17 cellular contexts compared by ENCODE assay signal in genomic region chr1:44890007-44890406, GRCh38. TPM values are rescaled to one million over a fixed set of nuclear protein-coding genes. Genes with fewer than 3 reads are reported as not detected.
DNase-seq lines count a peak whose midpoint lies in the region; ATAC-seq and TF ChIP-seq lines count a peak whose summit lies in the region.
"Had no signal": no experiment of that assay in that cellular context is flagged by ENCODE, and none has a peak within 500 bp of the region (broad histone marks: within the 10 kb centered on the region; RNA-seq: fewer than 3 reads in every experiment).

No MANE protein-coding gene starts in this region.

- H3K27ac ChIP-seq in Karpas-422 (ENCODE audit: low read length) (no peak overlapping the region), endodermal cell (ENCODE audit: low read depth, low read length) (no peak overlapping the region)
- H3K27ac ChIP-seq: C4-2B, PC-9 had no signal

- POLR2A ChIA-PET in T-cell (lab: Charles Lee) = no interaction called here

- H3K4me1 ChIP-seq in Karpas-422 (ENCODE audit: low read length) = no peaks in the 10 kb centered on the region
- no peaks in the 10 kb centered on the region for H3K4me1 ChIP-seq in endodermal cell (ENCODE audit: control insufficient read depth, insufficient read depth, low read length)

- TF ChIP-seq CTCF in endodermal cell (conservative IDR thresholded peaks at IDR 0.05) (no peak), neural crest cell (conservative IDR thresholded peaks at IDR 0.05) (no peak)

- H3K9me2 ChIP-seq in Karpas-422 (replicated peaks; ENCODE audit: insufficient read depth, low read length) = no peaks in the 10 kb centered on the region

- no peak overlapping the region for H3K4me2 ChIP-seq in Karpas-422 (ENCODE audit: low read depth, low read length, poor library complexity, severe bottlenecking)
- H3K4me2 ChIP-seq: PC-9 had no signal

- peaks cover 68% of the 10 kb centered on the region for H3K9me3 Mint-ChIP-seq in endodermal cell
- H3K9me3 Mint-ChIP-seq in neural crest cell = peaks cover 22% of the 10 kb centered on the region
- peaks cover 12 to 23% (median 20%) of the 10 kb centered on the region in 3 donors for H3K9me3 Mint-ChIP-seq in T-cell

- H3K4me1 Mint-ChIP-seq in endodermal cell = no peaks in the 10 kb centered on the region
- H3K4me1 Mint-ChIP-seq in neural crest cell = no peaks in the 10 kb centered on the region
- H3K4me1 Mint-ChIP-seq in T-cell = no peaks in the 10 kb centered on the region

- H3K27ac Mint-ChIP-seq in endodermal cell (no peak overlapping the region), neural crest cell (ENCODE audit: unreplicated experiment) (no peak overlapping the region), T-cell (no peak overlapping the region)

- ATAC-seq in T-cell (replicated peaks in 1 of 4) = no peak
- no peak for ATAC-seq in HG02852 (IDR thresholded peaks at IDR 0.05; ENCODE audit: unreplicated experiment)
- no peak for ATAC-seq in GM18502 (IDR thresholded peaks at IDR 0.05; ENCODE audit: poor library complexity, unreplicated experiment)

- H3K79me2 ChIP-seq in Karpas-422 (ENCODE audit: low read length) = no peaks in the 10 kb centered on the region

- H3K36me3 Mint-ChIP-seq in endodermal cell (ENCODE audit: low read depth) (peaks cover 70% of the 10 kb centered on the region), neural crest cell (ENCODE audit: low read depth) (peaks cover 67% of the 10 kb centered on the region), T-cell (peaks cover 73% of the 10 kb centered on the region)

- H3K4me3 Mint-ChIP-seq in endodermal cell = no peak overlapping the region
- H3K4me3 Mint-ChIP-seq in neural crest cell = no peak overlapping the region
- no peak overlapping the region for H3K4me3 Mint-ChIP-seq in T-cell

- H2AFZ ChIP-seq in Karpas-422 (ENCODE audit: low read length) = no peak overlapping the region
- H2AFZ ChIP-seq: PC-9 had no signal

- DNase-seq in NCI-H2227 (lab: John Stamatoyannopoulos, UW; ENCODE audit: unreplicated experiment) (peak; percentile 25), NCI-H2227 treated with DMSO at 0.1 percent for 48 hours (lab: John Stamatoyannopoulos, UW) (no peak), Karpas-422 (peak; percentile 46), endodermal cell (peak; percentile 60), neural crest cell (ENCODE audit: low read depth, low spot score) (peak; percentile 4), T-cell (no peak)
- DNase-seq: DMS79 treated with DMSO at 0.1 percent for 48 hours, GDM1, GOT3, IMR-90, NCI-H1417 treated with DMSO at 0.1 percent for 48 hours, NCI-H2029, PC-9 had no signal

- H4K20me1 ChIP-seq in Karpas-422 (ENCODE audit: insufficient read depth, low read depth, low read length) = no peaks in the 10 kb centered on the region

- CTCF ChIA-PET in T-cell (lab: Charles Lee) = no interaction called here

- H3K9ac ChIP-seq in Karpas-422 (ENCODE audit: low read length) (no peak overlapping the region), endodermal cell (ENCODE audit: extremely low read depth, low read length, poor library complexity, severe bottlenecking) (no peak overlapping the region)

- H3K27me3 ChIP-seq in Karpas-422 (ENCODE audit: low read length) (no peaks in the 10 kb centered on the region), endodermal cell (ENCODE audit: control insufficient read depth, insufficient read depth, low read length, poor library complexity, severe bottlenecking) (no peaks in the 10 kb centered on the region)

- H3K27me3 Mint-ChIP-seq in endodermal cell (ENCODE audit: insufficient read depth) (no peaks in the 10 kb centered on the region), neural crest cell (ENCODE audit: low read depth) (no peaks in the 10 kb centered on the region), T-cell (no peaks in the 10 kb centered on the region)

- WGBS in endodermal cell (ENCODE audit: insufficient coverage in 1 of 2, insufficient read length in 1 of 2), 2 experiments = 74 to 84% methylated on average over 2 to 3 of the region's 3 CpGs

- peaks cover 22% of the 10 kb centered on the region; the same call in 1 of the 2 replicates for H3K36me3 ChIP-seq in Karpas-422 (ENCODE audit: insufficient read depth, low read length)
- peaks cover 32% of the 10 kb centered on the region for H3K36me3 ChIP-seq in endodermal cell (ENCODE audit: control insufficient read depth, insufficient read depth, low read length)

- no peak overlapping the region for H3K4me3 ChIP-seq in Karpas-422 (ENCODE audit: low read length)
- H3K4me3 ChIP-seq in endodermal cell (ENCODE audit: low read length) = peak overlapping the region; percentile 5
- H3K4me3 ChIP-seq: PC-9 had no signal

- no peaks in the 10 kb centered on the region; the same call in 1 of the 2 replicates for H3K9me3 ChIP-seq in Karpas-422 (ENCODE audit: low read length)
- H3K9me3 ChIP-seq in endodermal cell (ENCODE audit: control insufficient read depth, low read length) = peaks cover 58% of the 10 kb centered on the region

RNA-seq across cellular contexts. Expression of gene PTCH2, which starts 47.0 kb away (rescaled TPM):
- total RNA-seq in Karpas-422 (2014; rRNA removed; shearing (Covaris generic); ENCODE audit: low replicate concordance) = 0.04 and 0.43 TPM in 2 replicates
- total RNA-seq in endodermal cell (1 to 10 TPM; 1.5 to 1.6 TPM), neural crest cell (1.4 and 2.0 TPM in 2 replicates), T-cell (1 to 10 TPM in 4 of 5 donors, under 1 TPM in 1; 0.89 to 2.3 (median 1.3) TPM)
- 5.8 TPM for polyA plus RNA-seq in endodermal cell (2013, experiment 1 of 2)
- 9.9 TPM for polyA plus RNA-seq in endodermal cell (2013, experiment 2 of 2)
- total RNA-seq: A172 had no signal

Comparison
In these comparisons a context has a peak if more than half of its experiments do, and no peak if none do; other contexts are left out.
1. DNase-seq: peak in NCI-H2227 (single experiment), Karpas-422 (single experiment), endodermal cell (single experiment) and neural crest cell (single experiment); none in NCI-H2227 treated with DMSO at 0.1 percent for 48 hours (single experiment) and T-cell (0 of 34).